In genomic region chr13:21138561-21138960, GRCh38 we compare ENCODE assay signal across 13 cellular contexts. TPM values are rescaled to one million over a fixed set of nuclear protein-coding genes. Genes with fewer than 3 reads are reported as not detected.
DNase-seq lines count a peak whose midpoint lies in the region; ATAC-seq and TF ChIP-seq lines count a peak whose summit lies in the region.
"Had no signal": no experiment of that assay in that cellular context is flagged by ENCODE, and none has a peak within 500 bp of the region (broad histone marks: within the 10 kb centered on the region; RNA-seq: fewer than 3 reads in every experiment).

No MANE protein-coding gene starts in this region.

- H3K9me3 Mint-ChIP-seq in T-helper 2 cell treated with Interferon-gamma antibody and Interleukin-4, amounts not matched to agents 5 μg/mL and 100 μg/mL, for 36 hours = no peaks in the 10 kb centered on the region
- no peaks in the 10 kb centered on the region for H3K9me3 Mint-ChIP-seq in dendritic cell treated with granulocyte-macrophage colony-stimulating factor and Interleukin-4, amounts not matched to agents 40 ng/mL and 50 ng/mL, for 4 days
- no peaks in the 10 kb centered on the region for H3K9me3 Mint-ChIP-seq in osteocyte (ENCODE audit: unreplicated experiment)

- peaks cover 8% of the 10 kb centered on the region for H3K27me3 Mint-ChIP-seq in T-helper 2 cell treated with Interferon-gamma antibody and Interleukin-4, amounts not matched to agents 5 μg/mL and 100 μg/mL, for 36 hours (ENCODE audit: low read depth)
- no peaks in the 10 kb centered on the region for H3K27me3 Mint-ChIP-seq in dendritic cell treated with granulocyte-macrophage colony-stimulating factor and Interleukin-4, amounts not matched to agents 40 ng/mL and 50 ng/mL, for 4 days
- H3K27me3 Mint-ChIP-seq in osteocyte (ENCODE audit: unreplicated experiment) = no peaks in the 10 kb centered on the region

- H3K27me3 ChIP-seq in OCI-LY3 (ENCODE audit: low read depth, low read length) = peaks cover 1% of the 10 kb centered on the region; the same call in 1 of the 2 replicates

- H3K36me3 Mint-ChIP-seq in T-helper 2 cell treated with Interferon-gamma antibody and Interleukin-4, amounts not matched to agents 5 μg/mL and 100 μg/mL, for 36 hours (ENCODE audit: low read depth) = peaks cover 19% of the 10 kb centered on the region
- peaks cover 29% of the 10 kb centered on the region for H3K36me3 Mint-ChIP-seq in dendritic cell treated with granulocyte-macrophage colony-stimulating factor and Interleukin-4, amounts not matched to agents 40 ng/mL and 50 ng/mL, for 4 days (ENCODE audit: low read depth)
- peaks cover 9% of the 10 kb centered on the region for H3K36me3 Mint-ChIP-seq in osteocyte (ENCODE audit: unreplicated experiment)

- no peak for DNase-seq in T-helper 2 cell treated with Interferon-gamma antibody and Interleukin-4, amounts not matched to agents 5 μg/mL and 100 μg/mL, for 36 hours (ENCODE audit: low spot score)
- no peak for DNase-seq in T-helper 2 cell
- DNase-seq in osteocyte (ENCODE audit: extremely low spot score, unreplicated experiment) = no peak
- DNase-seq in OCI-M1 (lab: John Stamatoyannopoulos, UW) = no peak
- DNase-seq in NCI-H446 (lab: John Stamatoyannopoulos, UW) = no peak
- DNase-seq: DMS79; mesenchymal stem cell; PC-9; stimulated activated CD4-positive, alpha-beta T cell treated with anti-CD3 and anti-CD28 coated beads, Interleukin-4, amount 100 ng/mL, for 1 hour; stimulated activated naive CD4-positive, alpha-beta T cell had no signal

- intact Hi-C loops in dendritic cell treated with granulocyte-macrophage colony-stimulating factor and Interleukin-4, amounts not matched to agents 40 ng/mL and 50 ng/mL, for 4 days (cut with micrococcal nuclease) = no loop called here

- H3K36me3 ChIP-seq in OCI-LY3 (replicated peaks; ENCODE audit: low read depth, low read length) = peaks cover 16% of the 10 kb centered on the region

- H3K4me3 Mint-ChIP-seq in T-helper 2 cell treated with Interferon-gamma antibody and Interleukin-4, amounts not matched to agents 5 μg/mL and 100 μg/mL, for 36 hours = peak overlapping the region; percentile 69
- no peak overlapping the region for H3K4me3 Mint-ChIP-seq in dendritic cell treated with granulocyte-macrophage colony-stimulating factor and Interleukin-4, amounts not matched to agents 40 ng/mL and 50 ng/mL, for 4 days
- H3K4me3 Mint-ChIP-seq in osteocyte (ENCODE audit: unreplicated experiment) = peak overlapping the region; percentile 57

- H4K20me1 ChIP-seq in OCI-LY3 (ENCODE audit: insufficient read depth, low read length) = peaks cover 10% of the 10 kb centered on the region

- ATAC-seq in HG02610 (IDR thresholded peaks at IDR 0.05; ENCODE audit: unreplicated experiment) = no peak

- peak overlapping the region; percentile 62 for H3K27ac Mint-ChIP-seq in T-helper 2 cell treated with Interferon-gamma antibody and Interleukin-4, amounts not matched to agents 5 μg/mL and 100 μg/mL, for 36 hours
- peak overlapping the region; percentile 92 for H3K27ac Mint-ChIP-seq in dendritic cell treated with granulocyte-macrophage colony-stimulating factor and Interleukin-4, amounts not matched to agents 40 ng/mL and 50 ng/mL, for 4 days
- peak overlapping the region; percentile 71 for H3K27ac Mint-ChIP-seq in osteocyte (ENCODE audit: unreplicated experiment)

- no peak overlapping the region; the same call in 1 of the 2 replicates for H3K4me2 ChIP-seq in OCI-LY3 (ENCODE audit: low read length)

- H3K4me1 ChIP-seq in OCI-LY3 (ENCODE audit: low read length) = peaks cover 16% of the 10 kb centered on the region

- H3K27ac ChIP-seq in OCI-LY3 (ENCODE audit: low read length) = no peak overlapping the region
- H3K27ac ChIP-seq: PC-9 had no signal

- H3K4me3 ChIP-seq in OCI-LY3 (ENCODE audit: low read length) = no peak overlapping the region

- H3K9ac ChIP-seq in OCI-LY3 (ENCODE audit: low read length) = no peak overlapping the region

- 0 out of 2 replicates have a peak overlapping the region, but pooled peaks have one; percentile 28 for H2AFZ ChIP-seq in OCI-LY3 (ENCODE audit: low read depth, low read length)
- H2AFZ ChIP-seq: PC-9 had no signal

- peaks cover 14% of the 10 kb centered on the region for H3K4me1 Mint-ChIP-seq in T-helper 2 cell treated with Interferon-gamma antibody and Interleukin-4, amounts not matched to agents 5 μg/mL and 100 μg/mL, for 36 hours (ENCODE audit: low read depth)
- peaks cover 18% of the 10 kb centered on the region for H3K4me1 Mint-ChIP-seq in dendritic cell treated with granulocyte-macrophage colony-stimulating factor and Interleukin-4, amounts not matched to agents 40 ng/mL and 50 ng/mL, for 4 days (ENCODE audit: low read depth)
- peaks cover 25% of the 10 kb centered on the region for H3K4me1 Mint-ChIP-seq in osteocyte (ENCODE audit: unreplicated experiment)

- H3K79me2 ChIP-seq in OCI-LY3 (ENCODE audit: low read length) = peaks cover 32% of the 10 kb centered on the region

- H3K9me3 ChIP-seq in OCI-LY3 (ENCODE audit: insufficient read depth, low read length) = no peaks in the 10 kb centered on the region

- TF ChIP-seq CTCF in OCI-LY3 (IDR thresholded peaks at IDR 0.05; ENCODE audit: low read depth, low read length) = no peak
- TF ChIP-seq CTCF in osteocyte (IDR thresholded peaks at IDR 0.05) = no peak

RNA-seq across cellular contexts. Expression of gene SAP18, which starts 1.4 kb away (rescaled TPM):
- 194 and 219 TPM in 2 replicates for total RNA-seq in osteocyte

RNA-seq across cellular contexts. Expression of gene SKA3, which starts 37.8 kb away (rescaled TPM):
- 4.0 and 4.2 TPM in 2 replicates for total RNA-seq in osteocyte

RNA-seq across cellular contexts. Expression of gene MRPL57, which starts 37.9 kb away (rescaled TPM):
- total RNA-seq in osteocyte = 15.1 and 16.1 TPM in 2 replicates
